In genomic region chr1:243595527-243596206, GRCh38 we compare ENCODE assay signal across 10 cellular contexts.
DNase-seq lines count a peak whose midpoint lies in the region; ATAC-seq and TF ChIP-seq lines count a peak whose summit lies in the region.
"Had no signal": no experiment of that assay in that cellular context is flagged by ENCODE, and none has a peak within 500 bp of the region (broad histone marks: within the 10 kb centered on the region; RNA-seq: fewer than 3 reads in every experiment).

No MANE protein-coding gene starts in this region.

- ATAC-seq in stimulated activated naive CD8-positive, alpha-beta T cell treated with anti-CD3 and anti-CD28 coated beads, Interleukin-15, Interleukin-2, amounts not matched to agents 100 U/mL and 50 U/mL, for 24 hours = peak; percentile 44
- ATAC-seq in GM19328 (IDR thresholded peaks at IDR 0.05; ENCODE audit: unreplicated experiment) = no peak

- H3K9me3 ChIP-seq in mammary epithelial cell (replicated peaks; ENCODE audit: insufficient read depth, low read length) = no peaks in the 10 kb centered on the region

- H3K9ac ChIP-seq in KMS-11 (peak overlapping the region; percentile 4; the same call in 1 of the 2 replicates), mammary epithelial cell (ENCODE audit: insufficient read depth, low read length) (peak overlapping the region; percentile 71)

- no peaks in the 10 kb centered on the region for H3K36me3 ChIP-seq in KMS-11 (ENCODE audit: insufficient read depth)
- no peaks in the 10 kb centered on the region for H3K36me3 ChIP-seq in mammary epithelial cell (ENCODE audit: insufficient read depth, low read length)

- H3K79me2 ChIP-seq in KMS-11 (ENCODE audit: insufficient read depth, low read depth) = no peaks in the 10 kb centered on the region
- no peaks in the 10 kb centered on the region for H3K79me2 ChIP-seq in mammary epithelial cell (ENCODE audit: insufficient read depth, low read length)

- H3K27me3 ChIP-seq in KMS-11 (ENCODE audit: insufficient read depth, low read depth) (no peaks in the 10 kb centered on the region), mammary epithelial cell (ENCODE audit: insufficient read depth, low read length) (no peaks in the 10 kb centered on the region)

- 75% methylated on average over 7 of the region's 7 CpGs for WGBS in mammary epithelial cell (ENCODE audit: low coverage, missing lambda C conversion rate)

- no peak for TF ChIP-seq CTCF in KMS-11 (conservative IDR thresholded peaks at IDR 0.05; ENCODE audit: low read depth, low read length)
- TF ChIP-seq CTCF in mammary epithelial cell (conservative IDR thresholded peaks at IDR 0.05 in 1 of 2, IDR thresholded peaks at IDR 0.05 in 1 of 2; ENCODE audit: extremely low read depth in 1 of 2, insufficient read depth in 1 of 2, low read depth in 1 of 2, low read length in 2 of 2) = no peak

- peak overlapping the region; percentile 80 for H3K27ac ChIP-seq in KMS-11
- peak overlapping the region; percentile 98 for H3K27ac ChIP-seq in mammary epithelial cell (ENCODE audit: insufficient read depth, low read depth, low read length)

- H4K20me1 ChIP-seq in KMS-11 (ENCODE audit: insufficient read depth) = no peaks in the 10 kb centered on the region
- H4K20me1 ChIP-seq in mammary epithelial cell (ENCODE audit: insufficient read depth, low read length) = no peaks in the 10 kb centered on the region

- intact Hi-C loops in mammary epithelial cell (cut with micrococcal nuclease) = loop anchor here (5.0 kb wide), 3 partner anchors 62 to 113 kb away; no protein-coding TSS in a partner anchor

- H3K4me2 ChIP-seq in KMS-11 (peak overlapping the region; percentile 68), mammary epithelial cell (ENCODE audit: insufficient read depth, low read depth, low read length) (peak overlapping the region; percentile 69)

- BruUV-seq in mammary epithelial cell (replicated peaks; lab: Mats Ljungman, UMichigan) = no TSS peak

- dilution Hi-C loops in mammary epithelial cell (cut with HindIII; ENCODE audit: low sequenced_read_pairs) = no loop called here

- DNase-seq in activated naive CD4-positive, alpha-beta T cell treated with Interleukin-2 at 50 U/mL for 16 hours = peak; percentile 28
- no peak for DNase-seq in activated naive CD4-positive, alpha-beta T cell treated with anti-CD3 and anti-CD28 coated beads, Interleukin-2, amount 50 U/mL, for 16 hours
- DNase-seq in mammary epithelial cell (peak; percentile 84), DMS79 treated with DMSO at 0.1 percent for 48 hours (lab: John Stamatoyannopoulos, UW) (no peak), NCI-H2171 (lab: John Stamatoyannopoulos, UW) (no peak)
- DNase-seq in stimulated activated naive CD8-positive, alpha-beta T cell treated with anti-CD3 and anti-CD28 coated beads, Interleukin-15, Interleukin-2, amounts not matched to agents 100 U/mL and 50 U/mL, for 24 hours = no peak
- DNase-seq: naive B cell, NCI-H1105 had no signal

- in situ Hi-C loops in mammary epithelial cell (cut with MboI; ENCODE audit: low sequenced_read_pairs in 2 of 2) = no loop called here

- peak overlapping the region; percentile 81 for H3K4me3 ChIP-seq in KMS-11 (IDR thresholded peaks at IDR 0.05; ENCODE audit: insufficient read depth, low read depth, low read length)
- H3K4me3 ChIP-seq in mammary epithelial cell (replicated peaks in 1 of 3; ENCODE audit: insufficient read depth in 1 of 3, low read depth in 2 of 3, low read length in 3 of 3) = no peak overlapping the region

- H3K4me1 ChIP-seq in KMS-11 (ENCODE audit: low read depth, poor library complexity, severe bottlenecking) = peaks cover 78% of the 10 kb centered on the region
- H3K4me1 ChIP-seq in mammary epithelial cell (ENCODE audit: insufficient read depth, low read length) = peaks cover 25% of the 10 kb centered on the region

- CTCF ChIA-PET in mammary epithelial cell (lab: Charles Lee; ENCODE audit: low non-redundant PET) = no interaction called here

- H2AFZ ChIP-seq in KMS-11 (ENCODE audit: low read depth) (no peak overlapping the region), mammary epithelial cell (ENCODE audit: low read depth, low read length) (no peak overlapping the region)

Comparison
In these comparisons a context has a peak if more than half of its experiments do, and no peak if none do; other contexts are left out.
1. DNase-seq: peak in activated naive CD4-positive, alpha-beta T cell treated with Interleukin-2 at 50 U/mL for 16 hours (single experiment) and mammary epithelial cell (single experiment); none in activated naive CD4-positive, alpha-beta T cell treated with anti-CD3 and anti-CD28 coated beads, Interleukin-2, amount 50 U/mL, for 16 hours (single experiment), stimulated activated naive CD8-positive, alpha-beta T cell treated with anti-CD3 and anti-CD28 coated beads, Interleukin-15, Interleukin-2, amounts not matched to agents 100 U/mL and 50 U/mL, for 24 hours (single experiment), DMS79 treated with DMSO at 0.1 percent for 48 hours (single experiment) and NCI-H2171 (single experiment).